In the genomic region with DNA sequence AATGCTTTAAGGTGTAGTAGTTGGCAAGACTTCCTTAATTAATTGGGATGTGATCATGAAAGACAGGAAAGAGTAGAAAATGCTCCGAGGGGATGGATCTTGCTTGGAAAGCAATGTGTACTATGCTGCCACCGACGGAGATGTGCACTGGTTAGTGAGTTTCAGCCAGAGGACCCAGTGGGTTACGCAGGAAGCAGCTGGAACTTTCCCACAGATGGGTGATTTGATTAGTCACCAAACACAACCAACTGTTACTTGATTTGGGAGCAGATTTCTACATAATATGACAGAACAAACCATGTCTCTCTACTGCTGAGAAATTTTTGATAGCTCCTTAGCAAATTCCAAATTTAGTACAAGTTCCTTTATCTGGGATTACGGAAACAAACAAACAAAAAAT, we compare ENCODE assay signal across 32 cellular contexts.
DNase-seq lines count a peak whose midpoint lies in the region; ATAC-seq and TF ChIP-seq lines count a peak whose summit lies in the region.
"Had no signal": no experiment of that assay in that cellular context is flagged by ENCODE, and none has a peak within 500 bp of the region (broad histone marks: within the 10 kb centered on the region; RNA-seq: fewer than 3 reads in every experiment).

No MANE protein-coding gene starts in this region.

- H3K27me3 Mint-ChIP-seq in nephron (ENCODE audit: low read depth), result peaks cover 3% of the 10 kb centered on the region
- H3K27me3 Mint-ChIP-seq in T-helper 2 cell treated with Interferon-gamma antibody and Interleukin-4, amounts not matched to agents 5 μg/mL and 100 μg/mL, for 36 hours (ENCODE audit: low read depth), result peaks cover 3% of the 10 kb centered on the region
- H3K27me3 Mint-ChIP-seq: activated CD4-positive, alpha-beta memory T cell treated with anti-CD3 and anti-CD28 coated beads for 36 hours had no signal

- peak overlapping the region in 2 of 3 experiments; percentile 10 to 12 for H3K27ac Mint-ChIP-seq in nephron
- H3K27ac Mint-ChIP-seq in T-helper 2 cell treated with Interferon-gamma antibody and Interleukin-4, amounts not matched to agents 5 μg/mL and 100 μg/mL, for 36 hours, result no peak overlapping the region
- H3K27ac Mint-ChIP-seq: activated CD4-positive, alpha-beta memory T cell treated with anti-CD3 and anti-CD28 coated beads for 36 hours; B cell had no signal

- H3K36me3 ChIP-seq in BLaER1, result no peaks in the 10 kb centered on the region
- H3K36me3 ChIP-seq in body of pancreas (replicated peaks in 1 of 2; ENCODE audit: insufficient read depth in 1 of 2, low read depth in 2 of 2), result no peaks in the 10 kb centered on the region
- H3K36me3 ChIP-seq: brain microvascular endothelial cell, gastroesophageal sphincter, neutrophil, tibial nerve had no signal

- WGBS in body of pancreas, 2 donors, result 38 to 41% methylated on average over 5 of the region's 5 CpGs

- H3K9me3 ChIP-seq in BLaER1 (peaks cover 20% of the 10 kb centered on the region; the same call in 1 of the 2 replicates), body of pancreas (no peaks in the 10 kb centered on the region)
- H3K9me3 ChIP-seq: gastroesophageal sphincter, neutrophil, SK-N-SH, tibial nerve had no signal

- ATAC-seq in body of pancreas, result no peak
- ATAC-seq in GM19324 (IDR thresholded peaks at IDR 0.05; ENCODE audit: low FRiP score, unreplicated experiment), result no peak
- no peak for ATAC-seq in HG02610 (IDR thresholded peaks at IDR 0.05; ENCODE audit: unreplicated experiment)
- ATAC-seq: gastroesophageal sphincter, HCT116, left colon, PC-3, Right ventricle myocardium inferior had no signal

- no peaks in the 10 kb centered on the region for H4K20me1 ChIP-seq in BLaER1

- peaks cover 68% of the 10 kb centered on the region for H3K4me1 ChIP-seq in BLaER1
- H3K4me1 ChIP-seq in body of pancreas, result no peaks in the 10 kb centered on the region

- no peaks in the 10 kb centered on the region for H3K36me3 Mint-ChIP-seq in nephron (ENCODE audit: low read depth)
- H3K36me3 Mint-ChIP-seq in T-helper 2 cell treated with Interferon-gamma antibody and Interleukin-4, amounts not matched to agents 5 μg/mL and 100 μg/mL, for 36 hours (ENCODE audit: low read depth), result no peaks in the 10 kb centered on the region
- H3K36me3 Mint-ChIP-seq: activated CD4-positive, alpha-beta memory T cell treated with anti-CD3 and anti-CD28 coated beads for 36 hours had no signal

- H3K4me2 ChIP-seq in BLaER1, result peak overlapping the region; percentile 85
- H3K4me2 ChIP-seq: SK-N-SH had no signal

- H3K27me3 ChIP-seq in BLaER1, result no peaks in the 10 kb centered on the region
- no peaks in the 10 kb centered on the region for H3K27me3 ChIP-seq in body of pancreas
- H3K27me3 ChIP-seq: brain microvascular endothelial cell, gastroesophageal sphincter, tibial nerve had no signal

- TF ChIP-seq CTCF in body of pancreas (IDR thresholded peaks at IDR 0.05) (no peak), nephron (IDR thresholded peaks at IDR 0.05; ENCODE audit: unreplicated experiment in 3 of 3) (no peak)

- H3K9me3 Mint-ChIP-seq in nephron, result no peaks in the 10 kb centered on the region
- H3K9me3 Mint-ChIP-seq in T-helper 2 cell treated with Interferon-gamma antibody and Interleukin-4, amounts not matched to agents 5 μg/mL and 100 μg/mL, for 36 hours, result no peaks in the 10 kb centered on the region
- H3K9me3 Mint-ChIP-seq: activated CD4-positive, alpha-beta memory T cell treated with anti-CD3 and anti-CD28 coated beads for 36 hours had no signal

- TF ChIP-seq POLR2A in body of pancreas (IDR thresholded peaks at IDR 0.05), result no peak

- peak; percentile 50 for DNase-seq in Jurkat, Clone E6-1 (ENCODE audit: low read depth, low spot score)
- DNase-seq in body of pancreas (peak in 3 of 4 donors; percentile 15 to 19 (median 17)), DMS53 treated with DMSO at 0.1 percent for 48 hours (lab: John Stamatoyannopoulos, UW; ENCODE audit: unreplicated experiment) (no peak)
- DNase-seq in T-helper 2 cell treated with Interferon-gamma antibody and Interleukin-4, amounts not matched to agents 5 μg/mL and 100 μg/mL, for 36 hours (ENCODE audit: low spot score), result no peak
- DNase-seq: activated CD4-positive, alpha-beta memory T cell treated with anti-CD3 and anti-CD28 coated beads for 36 hours; activated CD4-positive, alpha-beta T cell treated with anti-CD3 and anti-CD28 coated beads for 1 hour; activated CD8-positive, alpha-beta memory T cell treated with anti-CD3 and anti-CD28 coated beads, Interleukin-2, amount 50 U/mL, for 4 hours; activated naive CD4-positive, alpha-beta T cell treated with anti-CD3 and anti-CD28 coated beads, Interleukin-2, amount 50 U/mL, for 16 hours; amniotic stem cell; brain microvascular endothelial cell; dorsolateral prefrontal cortex; hypothalamus; left colon; mammary epithelial cell; NCI-H1092; NCI-H226; NCI-H526 treated with DMSO at 0.1 percent for 48 hours; PC-3; SK-N-SH; stimulated activated CD4-positive, alpha-beta T cell treated with anti-CD3 and anti-CD28 coated beads, Interleukin-15, amount 100 ng/mL, for 24 hours; stimulated activated CD4-positive, alpha-beta T cell treated with anti-CD3 and anti-CD28 coated beads, Interleukin-4, amount 100 ng/mL, for 4 hours; T-helper 2 cell had no signal

- peak overlapping the region; percentile 53 for H3K4me3 ChIP-seq in BLaER1
- H3K4me3 ChIP-seq in Jurkat, Clone E6-1 (ENCODE audit: low read length), result no peak overlapping the region
- no peak overlapping the region for H3K4me3 ChIP-seq in body of pancreas
- H3K4me3 ChIP-seq: dorsolateral prefrontal cortex, gastroesophageal sphincter, tibial nerve had no signal

- H3K4me3 Mint-ChIP-seq in nephron, result no peak overlapping the region
- no peak overlapping the region for H3K4me3 Mint-ChIP-seq in T-helper 2 cell treated with Interferon-gamma antibody and Interleukin-4, amounts not matched to agents 5 μg/mL and 100 μg/mL, for 36 hours
- H3K4me3 Mint-ChIP-seq: activated CD4-positive, alpha-beta memory T cell treated with anti-CD3 and anti-CD28 coated beads for 36 hours; B cell had no signal

- peak overlapping the region; percentile 76 for H3K9ac ChIP-seq in BLaER1
- H3K9ac ChIP-seq: SK-N-SH had no signal

- intact Hi-C loops in body of pancreas (cut with DNase I), result no loop called here

- H3K27ac ChIP-seq in BLaER1 (peak overlapping the region; percentile 94), body of pancreas (no peak overlapping the region)
- H3K27ac ChIP-seq: brain microvascular endothelial cell, dorsolateral prefrontal cortex, neutrophil had no signal

- peaks cover 57% of the 10 kb centered on the region for H3K4me1 Mint-ChIP-seq in nephron
- peaks cover 6% of the 10 kb centered on the region for H3K4me1 Mint-ChIP-seq in T-helper 2 cell treated with Interferon-gamma antibody and Interleukin-4, amounts not matched to agents 5 μg/mL and 100 μg/mL, for 36 hours (ENCODE audit: low read depth)

Comparison
In these comparisons a context has a peak if more than half of its experiments do, and no peak if none do; other contexts are left out.
1. DNase-seq: peak in Jurkat, Clone E6-1 (single experiment) and body of pancreas (3 of 4); none in T-helper 2 cell treated with Interferon-gamma antibody and Interleukin-4, amounts not matched to agents 5 μg/mL and 100 μg/mL, for 36 hours (single experiment) and DMS53 treated with DMSO at 0.1 percent for 48 hours (single experiment).